ENCODE assay signal across 1 cellular context in the genomic region with DNA sequence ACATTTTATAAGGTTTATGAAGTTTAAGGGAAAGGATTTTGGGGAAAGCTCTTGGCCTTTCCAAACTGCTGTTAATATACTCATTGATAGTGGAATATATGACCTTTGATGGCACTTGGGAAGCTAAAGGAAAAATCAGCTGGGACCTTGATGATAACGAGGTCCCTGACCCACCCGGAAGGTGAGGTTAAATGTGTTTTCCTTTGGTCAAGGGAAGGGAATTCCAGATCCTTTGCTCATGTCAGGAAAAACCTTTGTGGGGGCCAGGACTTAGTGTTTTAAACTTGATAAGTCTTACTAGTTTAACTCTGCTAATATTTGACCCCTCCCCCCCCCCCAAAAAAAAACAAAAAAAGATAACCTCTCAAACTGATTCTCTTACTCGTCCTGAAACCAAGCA.
TF ChIP-seq lines count a peak whose summit lies in the region.

No MANE protein-coding gene starts in this region.

TF ChIP-seq in A549, 52 proteins besides CTCF, POLR2A, EP300 and RAD21:
- TF ChIP-seq RFX5 (IDR thresholded peaks at IDR 0.05) (no peak), EHF (CRISPR knock-in tag; IDR thresholded peaks at IDR 0.05) (0 out of 2 replicates have a peak, but pooled peaks have one; percentile 21)
